8 cellular contexts compared by ENCODE assay signal in genomic region chr6:24991748-24992467, GRCh38. TPM values are rescaled to one million over a fixed set of nuclear protein-coding genes. Genes with fewer than 3 reads are reported as not detected.
DNase-seq lines count a peak whose midpoint lies in the region; ATAC-seq and TF ChIP-seq lines count a peak whose summit lies in the region.

No MANE protein-coding gene starts in this region.

- no peak overlapping the region for H3K9ac ChIP-seq in endodermal cell (ENCODE audit: extremely low read depth, low read length, poor library complexity, severe bottlenecking)

- H3K9me3 Mint-ChIP-seq in endodermal cell (peaks cover 43% of the 10 kb centered on the region), nephron progenitor cell (peaks cover 32% of the 10 kb centered on the region)

- H3K4me3 Mint-ChIP-seq in endodermal cell = no peak overlapping the region
- H3K4me3 Mint-ChIP-seq in nephron progenitor cell = no peak overlapping the region

- TF ChIP-seq CTCF in C4-2B (conservative IDR thresholded peaks at IDR 0.05) (peak; percentile 88), endodermal cell (conservative IDR thresholded peaks at IDR 0.05) (peak; percentile 95), nephron progenitor cell (IDR thresholded peaks at IDR 0.05) (peak; percentile 77)

- DNase-seq in NCI-H510A (lab: John Stamatoyannopoulos, UW) (peak; percentile 43), endodermal cell (peak; percentile 82), nephron progenitor cell (peak; percentile 45)
- DNase-seq in activated CD4-positive, alpha-beta T cell treated with anti-CD3 and anti-CD28 coated beads, Interleukin-2, amount 50 U/mL, for 48 hours = peak; percentile 62 to 72

- H3K4me1 ChIP-seq in endodermal cell (ENCODE audit: control insufficient read depth, insufficient read depth, low read length) (no peaks in the 10 kb centered on the region), thymus (ENCODE audit: control insufficient read depth, insufficient read depth, low read length) (peaks cover 5% of the 10 kb centered on the region)

- H3K27me3 Mint-ChIP-seq in endodermal cell (ENCODE audit: insufficient read depth) (no peaks in the 10 kb centered on the region), nephron progenitor cell (ENCODE audit: low read depth, poor library complexity) (peaks cover 8% of the 10 kb centered on the region)

- peak; percentile 87 for ATAC-seq in GM18909 (IDR thresholded peaks at IDR 0.05; ENCODE audit: poor library complexity, unreplicated experiment)
- ATAC-seq in HG03175 (IDR thresholded peaks at IDR 0.05; ENCODE audit: unreplicated experiment) = peak; percentile 91

- H3K9me3 ChIP-seq in endodermal cell (ENCODE audit: control insufficient read depth, low read length) (peaks cover 25% of the 10 kb centered on the region), thymus (ENCODE audit: control insufficient read depth) (no peaks in the 10 kb centered on the region)

- H3K4me1 Mint-ChIP-seq in endodermal cell = peaks cover 6% of the 10 kb centered on the region
- H3K4me1 Mint-ChIP-seq in nephron progenitor cell = peaks cover 15% of the 10 kb centered on the region

- H3K36me3 ChIP-seq in endodermal cell (ENCODE audit: control insufficient read depth, insufficient read depth, low read length) (no peaks in the 10 kb centered on the region), thymus (ENCODE audit: control insufficient read depth, insufficient read depth) (peaks cover 5% of the 10 kb centered on the region)

- no peaks in the 10 kb centered on the region for H3K27me3 ChIP-seq in endodermal cell (ENCODE audit: control insufficient read depth, insufficient read depth, low read length, poor library complexity, severe bottlenecking)
- no peaks in the 10 kb centered on the region for H3K27me3 ChIP-seq in thymus (ENCODE audit: control insufficient read depth, insufficient read depth)

- WGBS in endodermal cell (ENCODE audit: insufficient coverage in 1 of 2, insufficient read length in 1 of 2), 2 experiments = 50 to 75% methylated on average over 3 to 5 of the region's 5 CpGs
- WGBS in thymus = 65% methylated on average over 5 of the region's 5 CpGs

- H3K27ac Mint-ChIP-seq in endodermal cell (no peak overlapping the region), nephron progenitor cell (no peak overlapping the region)

- no peaks in the 10 kb centered on the region for H3K36me3 Mint-ChIP-seq in endodermal cell (ENCODE audit: low read depth)
- peaks cover 15% of the 10 kb centered on the region for H3K36me3 Mint-ChIP-seq in nephron progenitor cell (ENCODE audit: low read depth)

- H3K27ac ChIP-seq in C4-2B (peak overlapping the region; percentile 15; the same call in 1 of the 2 replicates), endodermal cell (ENCODE audit: low read depth, low read length) (no peak overlapping the region), thymus (ENCODE audit: low read depth) (peak overlapping the region; percentile 31)

- H3K4me3 ChIP-seq in endodermal cell (ENCODE audit: low read length) (no peak overlapping the region), thymus (ENCODE audit: low read length) (no peak overlapping the region)

RNA-seq across cellular contexts. Expression of gene RIPOR2, which starts 56.1 kb away (rescaled TPM):
- total RNA-seq in endodermal cell = 10 to 100 TPM in 1 of 2 donors, 1 to 10 TPM in 1; 9.3 to 10.4 TPM
- polyA plus RNA-seq in endodermal cell (2013, experiment 1 of 2) = 7.0 TPM
- polyA plus RNA-seq in endodermal cell (2013, experiment 2 of 2) = 6.5 TPM
- 27.4 TPM for polyA plus RNA-seq in thymus
